In the genomic region with DNA sequence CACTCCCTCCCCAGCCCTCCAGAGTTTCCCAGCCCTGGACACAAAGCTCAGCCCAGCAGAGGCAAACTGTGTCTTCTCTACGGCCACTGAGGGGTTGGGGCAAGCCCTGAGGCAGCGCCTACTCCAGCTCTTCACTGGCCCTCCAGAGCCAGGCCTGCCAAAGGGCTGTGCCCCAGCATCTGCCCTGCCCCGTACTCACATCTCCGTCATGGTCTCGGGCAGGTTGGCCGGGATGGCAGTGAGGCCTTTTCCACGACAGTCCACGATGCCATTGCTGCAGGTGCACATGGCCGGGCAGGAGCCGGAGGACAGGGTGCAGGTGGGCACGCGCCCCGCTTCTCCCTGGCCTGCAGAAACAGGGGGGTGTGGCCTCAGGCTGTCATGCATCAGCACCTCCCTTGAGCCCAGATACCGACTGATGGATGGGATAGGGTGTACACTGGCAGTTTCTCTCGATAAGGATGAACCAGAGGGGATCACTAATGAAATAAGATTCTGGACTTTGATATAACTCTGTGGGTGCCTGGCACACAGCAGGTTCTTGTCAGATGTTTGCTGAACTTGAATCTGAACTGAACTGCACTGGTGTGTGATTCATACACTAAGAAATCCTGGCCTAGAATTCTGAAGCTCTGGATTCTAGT, we compare ENCODE assay signal across 1 cellular context.
TF ChIP-seq lines count a peak whose summit lies in the region.

No MANE protein-coding gene starts in this region.

TF ChIP-seq in H1, 55 proteins besides CTCF, POLR2A, EP300 and RAD21:
- TF ChIP-seq KDM4A (IDR thresholded peaks at IDR 0.05; ENCODE audit: low read depth, low read length, severe bottlenecking), result no peak
- TF ChIP-seq SUZ12 (IDR thresholded peaks at IDR 0.05; ENCODE audit: low read length), result no peak
- TF ChIP-seq SP4 (IDR thresholded peaks at IDR 0.05; ENCODE audit: low read length), result no peak
- TF ChIP-seq CHD2 (IDR thresholded peaks at IDR 0.05; ENCODE audit: low read length), result no peak
- TF ChIP-seq GABPA (IDR thresholded peaks at IDR 0.05; ENCODE audit: borderline replicate concordance, insufficient read depth, low read length), result no peak
- TF ChIP-seq SP2 (IDR thresholded peaks at IDR 0.05; ENCODE audit: low read length), result no peak
- no peak for TF ChIP-seq E2F6 (IDR thresholded peaks at IDR 0.05)
- TF ChIP-seq RBBP5 (IDR thresholded peaks at IDR 0.05; ENCODE audit: borderline replicate concordance, low read depth, low read length), result no peak
- no peak for TF ChIP-seq POU5F1 (IDR thresholded peaks at IDR 0.05; ENCODE audit: low read depth, low read length)
